ENCODE assay signal across 29 cellular contexts in the genomic region with DNA sequence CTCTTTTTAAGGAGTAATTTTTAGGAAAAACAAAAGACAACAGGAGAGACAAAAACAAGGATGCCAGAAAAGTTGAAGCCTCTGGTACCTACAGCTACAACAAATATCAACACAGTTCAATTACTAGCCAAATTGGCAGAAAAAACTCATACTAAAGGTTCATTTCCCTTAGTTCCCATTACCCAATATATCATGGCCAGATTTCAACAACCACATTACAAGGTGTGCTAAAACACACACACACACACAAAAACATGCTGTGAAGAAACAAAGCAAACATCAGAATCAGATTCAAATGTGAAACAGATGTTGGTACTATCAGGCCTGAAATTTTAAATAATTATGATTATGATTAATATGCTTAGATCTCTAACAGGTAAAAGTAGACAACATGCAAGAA.
"Had no signal": no experiment of that assay in that cellular context is flagged by ENCODE, and none has a peak within 500 bp of the region (broad histone marks: within the 10 kb centered on the region; RNA-seq: fewer than 3 reads in every experiment).

No MANE protein-coding gene starts in this region.

- H3K4me1 ChIP-seq: heart right ventricle, lower lobe of right lung, right atrium auricular region, stomach, testis, thyroid gland, transverse colon, upper lobe of left lung, vagina had no signal

- H3K27ac Mint-ChIP-seq: naive thymus-derived CD4-positive, alpha-beta T cell; natural killer cell treated with Interleukin-12 subunit alpha and Interleukin-12 subunit beta and Interleukin-15 and Interleukin-18, amount 100 ng/mL, for 72 hours; progenitor cell of endocrine pancreas; stimulated activated naive B cell treated with anti-CD40 and anti-IgM and Interleukin-4, amounts not matched to agents 10 μg/mL and 1 μg/mL and 100 μg/mL, for 72 hours had no signal

- H3K36me3 ChIP-seq: heart right ventricle, lower lobe of right lung, ovary, right atrium auricular region, stomach, thyroid gland, transverse colon, upper lobe of left lung, vagina had no signal

- H3K9me3 ChIP-seq: heart right ventricle, lower lobe of right lung, mucosa of descending colon, ovary, right atrium auricular region, stomach, testis, thyroid gland, transverse colon, upper lobe of left lung, vagina had no signal

- H3K79me2 ChIP-seq: hepatocyte had no signal

- H3K4me1 Mint-ChIP-seq: naive thymus-derived CD4-positive, alpha-beta T cell; neural crest cell; stimulated activated naive B cell treated with anti-CD40 and anti-IgM and Interleukin-4, amounts not matched to agents 10 μg/mL and 1 μg/mL and 100 μg/mL, for 72 hours had no signal

- H2AFZ ChIP-seq: hepatocyte had no signal

- H3K27ac ChIP-seq: heart right ventricle, hepatocyte, lower lobe of right lung, ovary, right atrium auricular region, skin epidermis, stomach, testis, thyroid gland, transverse colon, upper lobe of left lung, vagina had no signal

- H3K27me3 ChIP-seq: heart right ventricle, hepatocyte, ovary, right atrium auricular region, stomach, testis, thyroid gland, transverse colon, upper lobe of left lung, vagina had no signal

- ATAC-seq: heart right ventricle; left ventricle myocardium superior; lower lobe of right lung; mucosa of descending colon; naive thymus-derived CD4-positive, alpha-beta T cell; natural killer cell treated with Interleukin-12 subunit alpha and Interleukin-12 subunit beta and Interleukin-15 and Interleukin-18, amount 100 ng/mL, for 72 hours; sciatic nerve; stimulated activated naive B cell treated with anti-CD40 and anti-IgM and Interleukin-4, amounts not matched to agents 10 μg/mL and 1 μg/mL and 100 μg/mL, for 72 hours; stimulated activated naive CD8-positive, alpha-beta T cell treated with anti-CD3 and anti-CD28 coated beads, Interleukin-15, Interleukin-2, amounts not matched to agents 100 U/mL and 50 U/mL, for 24 hours had no signal

- H3K36me3 Mint-ChIP-seq: naive thymus-derived CD4-positive, alpha-beta T cell; natural killer cell treated with Interleukin-12 subunit alpha and Interleukin-12 subunit beta and Interleukin-15 and Interleukin-18, amount 100 ng/mL, for 72 hours; stimulated activated naive B cell treated with anti-CD40 and anti-IgM and Interleukin-4, amounts not matched to agents 10 μg/mL and 1 μg/mL and 100 μg/mL, for 72 hours had no signal

- H3K4me2 ChIP-seq: hepatocyte had no signal

- H3K4me3 Mint-ChIP-seq: naive thymus-derived CD4-positive, alpha-beta T cell; natural killer cell treated with Interleukin-12 subunit alpha and Interleukin-12 subunit beta and Interleukin-15 and Interleukin-18, amount 100 ng/mL, for 72 hours; neural crest cell; stimulated activated naive B cell treated with anti-CD40 and anti-IgM and Interleukin-4, amounts not matched to agents 10 μg/mL and 1 μg/mL and 100 μg/mL, for 72 hours had no signal

- H3K27me3 Mint-ChIP-seq: natural killer cell treated with Interleukin-12 subunit alpha and Interleukin-12 subunit beta and Interleukin-15 and Interleukin-18, amount 100 ng/mL, for 72 hours; progenitor cell of endocrine pancreas; stimulated activated naive B cell treated with anti-CD40 and anti-IgM and Interleukin-4, amounts not matched to agents 10 μg/mL and 1 μg/mL and 100 μg/mL, for 72 hours had no signal

- DNase-seq: heart right ventricle; islet precursor cell; left ventricle myocardium superior; lower lobe of right lung; mammary epithelial cell; midbrain; mucosa of descending colon; naive thymus-derived CD4-positive, alpha-beta T cell; occipital lobe; ovary; stimulated activated CD4-positive, alpha-beta T cell treated with anti-CD3 and anti-CD28 coated beads, Interleukin-12 subunit alpha, Interleukin-12 subunit beta, amount 100 ng/mL, for 4 hours; stimulated activated CD4-positive, alpha-beta T cell treated with anti-CD3 and anti-CD28 coated beads, Interleukin-15, amount 100 ng/mL, for 24 hours; stimulated activated CD4-positive, alpha-beta T cell treated with anti-CD3 and anti-CD28 coated beads, Interleukin-2, amount 100 ng/mL, for 24 hours; stimulated activated CD4-positive, alpha-beta T cell treated with anti-CD3 and anti-CD28 coated beads, Interleukin-4, amount 100 ng/mL, for 1 hour; stimulated activated naive B cell treated with anti-CD40 and anti-IgM and Interleukin-4, amounts not matched to agents 10 μg/mL and 1 μg/mL and 100 μg/mL, for 72 hours; stimulated activated naive CD8-positive, alpha-beta T cell treated with anti-CD3 and anti-CD28 coated beads, Interleukin-15, Interleukin-2, amounts not matched to agents 100 U/mL and 50 U/mL, for 24 hours; stomach; testis; thyroid gland; transverse colon; upper lobe of left lung had no signal

- H3K4me3 ChIP-seq: heart right ventricle, hepatocyte, lower lobe of right lung, mucosa of descending colon, ovary, right atrium auricular region, skin epidermis, stomach, testis, thyroid gland, transverse colon, upper lobe of left lung, vagina had no signal
